ENCODE assay signal across 13 cellular contexts in genomic region chr15:77030928-77031375, GRCh38. TPM values are rescaled to one million over a fixed set of nuclear protein-coding genes. Genes with fewer than 3 reads are reported as not detected.
DNase-seq lines count a peak whose midpoint lies in the region; ATAC-seq and TF ChIP-seq lines count a peak whose summit lies in the region.
"Had no signal": no experiment of that assay in that cellular context is flagged by ENCODE, and none has a peak within 500 bp of the region (broad histone marks: within the 10 kb centered on the region; RNA-seq: fewer than 3 reads in every experiment).

No MANE protein-coding gene starts in this region.

- 90% methylated on average over 2 of the region's 10 CpGs for WGBS in SK-N-SH (ENCODE audit: low lambda C conversion rate)

- H3K36me3 ChIP-seq in SK-N-SH (replicated peaks in 1 of 2; ENCODE audit: control insufficient read depth in 1 of 2, insufficient read depth in 2 of 2, low read length in 1 of 2): no peaks in the 10 kb centered on the region
- H3K36me3 ChIP-seq: prostate gland, suprapubic skin had no signal

- H2AFZ ChIP-seq in SK-N-SH (ENCODE audit: low read depth): no peak overlapping the region

- H3K9ac ChIP-seq in SK-N-SH: no peak overlapping the region

- H3K4me3 ChIP-seq in SK-N-SH (ENCODE audit: low read depth in 2 of 2, low read length in 1 of 2): no peak overlapping the region
- H3K4me3 ChIP-seq: ascending aorta, prostate gland, suprapubic skin had no signal

- TF ChIP-seq RAD21 in SK-N-SH (IDR thresholded peaks at IDR 0.05; ENCODE audit: low read length): no peak

- H3F3A ChIP-seq in SK-N-SH (replicated peaks; ENCODE audit: insufficient read depth): no peaks in the 10 kb centered on the region

- CTCF ChIA-PET in SK-N-SH (lab: Yijun Ruan, JAX): interaction anchor here (1.2 to 2.4 kb wide), 4 partner anchors 8 to 840 kb away, joined by 3 to 12 read pairs (median 5); no protein-coding TSS in a partner anchor

- H4K20me1 ChIP-seq in SK-N-SH (ENCODE audit: insufficient read depth): no peaks in the 10 kb centered on the region

- H3K9me2 ChIP-seq in SK-N-SH: no peaks in the 10 kb centered on the region

- H3K79me2 ChIP-seq in SK-N-SH (ENCODE audit: insufficient read depth): no peaks in the 10 kb centered on the region

- ATAC-seq in SK-N-SH treated with all-trans-retinoic acid at 6 μM for 48 hours (no peak), HG03460 (IDR thresholded peaks at IDR 0.05; ENCODE audit: unreplicated experiment) (no peak)

- no peaks in the 10 kb centered on the region for H3K27me3 ChIP-seq in SK-N-SH (ENCODE audit: insufficient read depth)
- H3K27me3 ChIP-seq: ascending aorta, suprapubic skin had no signal

- no peak for TF ChIP-seq EP300 in SK-N-SH (IDR thresholded peaks at IDR 0.05; ENCODE audit: borderline replicate concordance in 1 of 2, low read depth in 1 of 2, low read length in 1 of 2)

- no peak for TF ChIP-seq CTCF in SK-N-SH (IDR thresholded peaks at IDR 0.05)

- H3K27ac ChIP-seq in SK-N-SH (ENCODE audit: low read depth in 2 of 2, low read length in 1 of 2): no peak overlapping the region
- H3K27ac ChIP-seq: 22Rv1, ascending aorta, prostate gland, suprapubic skin had no signal

- H3K4me1 ChIP-seq in SK-N-SH (ENCODE audit: control insufficient read depth in 1 of 2, insufficient read depth in 2 of 2, low read depth in 1 of 2, low read length in 1 of 2): no peaks in the 10 kb centered on the region; a peak in 1 of 4 replicates
- H3K4me1 ChIP-seq: ascending aorta, prostate gland had no signal

- no peak overlapping the region for H3K4me2 ChIP-seq in SK-N-SH

- POLR2A ChIA-PET in SK-N-SH (lab: Yijun Ruan, JAX): no interaction called here

- DNase-seq in SK-N-SH (peak; percentile 29), HuH-7.5 (ENCODE audit: low spot score) (peak; percentile 18), ecto neural progenitor cell (ENCODE audit: low spot score) (peak; percentile 69), retina (peak; percentile 52), NCI-H226 (no peak), COLO668 (lab: John Stamatoyannopoulos, UW; ENCODE audit: unreplicated experiment) (no peak)
- DNase-seq: NK-92 treated with Interleukin-12 subunit alpha and Interleukin-12 subunit beta, amount 100 ng/mL, for 24 hours had no signal

- no peaks in the 10 kb centered on the region for H3K9me3 ChIP-seq in SK-N-SH
- H3K9me3 ChIP-seq: ascending aorta, prostate gland, suprapubic skin had no signal

TF ChIP-seq in SK-N-SH, 30 proteins besides CTCF, POLR2A, EP300 and RAD21:
- TF ChIP-seq GABPA (IDR thresholded peaks at IDR 0.05; ENCODE audit: low read depth) (no peak), YY1 (IDR thresholded peaks at IDR 0.05; ENCODE audit: low read depth) (no peak), GATA2 (CRISPR knock-in tag; IDR thresholded peaks at IDR 0.05) (no peak), FOXM1 (IDR thresholded peaks at IDR 0.05; ENCODE audit: low read depth) (no peak), TEAD4 (IDR thresholded peaks at IDR 0.05; ENCODE audit: borderline replicate concordance, insufficient read depth) (no peak), TCF12 (IDR thresholded peaks at IDR 0.05) (no peak)

TF ChIP-seq in SK-N-SH treated with all-trans-retinoic acid at 6 μM for 48 hours, 23 proteins besides CTCF, POLR2A, EP300 and RAD21:
- TF ChIP-seq OSR1 (CRISPR knock-in tag; IDR thresholded peaks at IDR 0.05) (no peak), ZFP3 (CRISPR knock-in tag; IDR thresholded peaks at IDR 0.05) (no peak), RARB (CRISPR knock-in tag; IDR thresholded peaks at IDR 0.05) (no peak), TCF4 (CRISPR knock-in tag; IDR thresholded peaks at IDR 0.05; ENCODE audit: borderline replicate concordance) (no peak), ISL1 (CRISPR knock-in tag; IDR thresholded peaks at IDR 0.05) (no peak), ZFP30 (CRISPR knock-in tag; IDR thresholded peaks at IDR 0.05) (no peak), CREB5 (CRISPR knock-in tag; IDR thresholded peaks at IDR 0.05; ENCODE audit: low read depth) (no peak), GLIS3 (CRISPR knock-in tag; IDR thresholded peaks at IDR 0.05) (no peak), SNAI2 (CRISPR knock-in tag; IDR thresholded peaks at IDR 0.05) (no peak), ESRRG (CRISPR knock-in tag; IDR thresholded peaks at IDR 0.05) (no peak), PPARA (CRISPR knock-in tag; IDR thresholded peaks at IDR 0.05; ENCODE audit: borderline replicate concordance) (no peak), ARNTL (CRISPR knock-in tag; IDR thresholded peaks at IDR 0.05; ENCODE audit: borderline replicate concordance, low read depth) (no peak), PATZ1 (CRISPR knock-in tag; IDR thresholded peaks at IDR 0.05; ENCODE audit: borderline replicate concordance) (no peak), POU6F1 (CRISPR knock-in tag; IDR thresholded peaks at IDR 0.05; ENCODE audit: borderline replicate concordance, low read depth) (no peak), ZNF565 (CRISPR knock-in tag; conservative IDR thresholded peaks at IDR 0.05; ENCODE audit: low read depth) (no peak), TOX (CRISPR knock-in tag; IDR thresholded peaks at IDR 0.05; ENCODE audit: borderline replicate concordance) (no peak)

RNA-seq across cellular contexts. Expression of gene PSTPIP1, which starts 36.0 kb away (rescaled TPM):
- polyA plus RNA-seq in SK-N-SH (2012; rRNA removed): 0.69 and 1.1 TPM in 2 replicates
- 0.40 and 0.66 TPM in 2 replicates for polyA plus RNA-seq in SK-N-SH (2012; cell fraction: cytosol; rRNA removed)
- 2.7 and 3.4 TPM in 2 replicates for polyA plus RNA-seq in SK-N-SH (2012; cell fraction: nucleus; rRNA removed)

RNA-seq across cellular contexts. Expression of gene TSPAN3, which starts 40.0 kb away (rescaled TPM):
- 409 and 600 TPM in 2 replicates for polyA plus RNA-seq in SK-N-SH (2012; rRNA removed)
- 514 and 573 TPM in 2 replicates for polyA plus RNA-seq in SK-N-SH (2012; cell fraction: cytosol; rRNA removed)
- 155 and 239 TPM in 2 replicates for polyA plus RNA-seq in SK-N-SH (2012; cell fraction: nucleus; rRNA removed)

Comparison
In these comparisons a context has a peak if more than half of its experiments do, and no peak if none do; other contexts are left out.
1. DNase-seq: peak in SK-N-SH (single experiment), HuH-7.5 (single experiment), ecto neural progenitor cell (single experiment) and retina (single experiment); none in NCI-H226 (single experiment) and COLO668 (single experiment).